Comparison of ENCODE assay signal across 8 cellular contexts in genomic region chr1:37763791-37764741, GRCh38. TPM values are rescaled to one million over a fixed set of nuclear protein-coding genes. Genes with fewer than 3 reads are reported as not detected.
A peak's percentile ranks its signal among the peaks of the same experiment; 100 is the strongest.
DNase-seq lines count a peak whose midpoint lies in the region; ATAC-seq and TF ChIP-seq lines count a peak whose summit lies in the region.

No MANE protein-coding gene starts in this region.

- ATAC-seq in SK-N-SH treated with all-trans-retinoic acid at 6 μM for 48 hours = peak; percentile 85
- peak; percentile 36 for ATAC-seq in esophagus mucosa
- no peak for ATAC-seq in GM19467 (IDR thresholded peaks at IDR 0.05; ENCODE audit: unreplicated experiment)
- no peak for ATAC-seq in GM21619 (IDR thresholded peaks at IDR 0.05; ENCODE audit: unreplicated experiment)
- ATAC-seq in GM18520 (IDR thresholded peaks at IDR 0.05; ENCODE audit: unreplicated experiment) = no peak

- peak; percentile 76 for DNase-seq in activated CD4-positive, alpha-beta T cell treated with anti-CD3 and anti-CD28 coated beads for 48 hours
- no peak for DNase-seq in activated CD4-positive, alpha-beta T cell treated with anti-CD3 and anti-CD28 coated beads, Interleukin-2, amount 50 U/mL, for 4 hours
- DNase-seq in renal cortical epithelial cell (ENCODE audit: low read depth) = peak; percentile 9

TF ChIP-seq in SK-N-SH treated with all-trans-retinoic acid at 6 μM for 48 hours, 23 proteins besides CTCF, POLR2A, EP300 and RAD21:
- TF ChIP-seq ZNF565 (CRISPR knock-in tag; conservative IDR thresholded peaks at IDR 0.05; ENCODE audit: low read depth) (no peak), POU6F1 (CRISPR knock-in tag; IDR thresholded peaks at IDR 0.05; ENCODE audit: borderline replicate concordance, low read depth) (no peak), ESRRG (CRISPR knock-in tag; IDR thresholded peaks at IDR 0.05) (no peak), ARNTL (CRISPR knock-in tag; IDR thresholded peaks at IDR 0.05; ENCODE audit: borderline replicate concordance, low read depth) (no peak), ZNF70 (CRISPR knock-in tag; IDR thresholded peaks at IDR 0.05) (no peak), PATZ1 (CRISPR knock-in tag; IDR thresholded peaks at IDR 0.05; ENCODE audit: borderline replicate concordance) (no peak), CSRNP3 (CRISPR knock-in tag; IDR thresholded peaks at IDR 0.05) (no peak), ISL1 (CRISPR knock-in tag; IDR thresholded peaks at IDR 0.05) (peak; percentile 45; the same call in 1 of the 2 replicates), ZC3H10 (CRISPR knock-in tag; IDR thresholded peaks at IDR 0.05) (no peak), ZNF8 (CRISPR knock-in tag; IDR thresholded peaks at IDR 0.05) (no peak), TOX (CRISPR knock-in tag; IDR thresholded peaks at IDR 0.05; ENCODE audit: borderline replicate concordance) (no peak), BACH2 (CRISPR knock-in tag; IDR thresholded peaks at IDR 0.05; ENCODE audit: borderline replicate concordance) (no peak), TCF4 (CRISPR knock-in tag; IDR thresholded peaks at IDR 0.05; ENCODE audit: borderline replicate concordance) (no peak), SNAI2 (CRISPR knock-in tag; IDR thresholded peaks at IDR 0.05) (peak; percentile 96), TSHZ2 (CRISPR knock-in tag; IDR thresholded peaks at IDR 0.05) (peak; percentile 80; the same call in 1 of the 2 replicates), CSDC2 (CRISPR knock-in tag; IDR thresholded peaks at IDR 0.05) (peak; percentile 97), ZFP3 (CRISPR knock-in tag; IDR thresholded peaks at IDR 0.05) (peak; percentile 83), GLIS3 (CRISPR knock-in tag; IDR thresholded peaks at IDR 0.05) (no peak), OSR1 (CRISPR knock-in tag; IDR thresholded peaks at IDR 0.05) (no peak), ZFP30 (CRISPR knock-in tag; IDR thresholded peaks at IDR 0.05) (no peak), PPARA (CRISPR knock-in tag; IDR thresholded peaks at IDR 0.05; ENCODE audit: borderline replicate concordance) (no peak), CREB5 (CRISPR knock-in tag; IDR thresholded peaks at IDR 0.05; ENCODE audit: low read depth) (no peak), RARB (CRISPR knock-in tag; IDR thresholded peaks at IDR 0.05) (no peak)

RNA-seq across cellular contexts. Expression of gene EPHA10, which starts 0.9 kb away (rescaled TPM):
- total RNA-seq in esophagus mucosa (0.68 TPM), renal cortical epithelial cell (0.05 and 1.0 TPM in 2 replicates)

RNA-seq across cellular contexts. Expression of gene MANEAL, which starts 29.6 kb away (rescaled TPM):
- total RNA-seq in esophagus mucosa = 3.1 TPM
- 2.1 and 4.3 TPM in 2 replicates for total RNA-seq in renal cortical epithelial cell

RNA-seq across cellular contexts. Expression of gene C1orf122, which starts 43.5 kb away (rescaled TPM):
- 46.7 TPM for total RNA-seq in esophagus mucosa
- total RNA-seq in renal cortical epithelial cell = 29.6 and 51.9 TPM in 2 replicates

RNA-seq across cellular contexts. Expression of gene YRDC, which starts 43.9 kb away (rescaled TPM):
- total RNA-seq in esophagus mucosa (14.7 TPM), renal cortical epithelial cell (12.2 and 31.3 TPM in 2 replicates)

Comparison
In these comparisons a context has a peak if more than half of its experiments do, and no peak if none do; other contexts are left out.
1. DNase-seq: peak in activated CD4-positive, alpha-beta T cell treated with anti-CD3 and anti-CD28 coated beads for 48 hours (single experiment) and renal cortical epithelial cell (single experiment); none in activated CD4-positive, alpha-beta T cell treated with anti-CD3 and anti-CD28 coated beads, Interleukin-2, amount 50 U/mL, for 4 hours (0 of 2).
2. ATAC-seq: peak in SK-N-SH treated with all-trans-retinoic acid at 6 μM for 48 hours (single experiment) and esophagus mucosa (single experiment); none in GM19467 (single experiment), GM21619 (single experiment) and GM18520 (single experiment).